31 cellular contexts compared by ENCODE assay signal in the genomic region with DNA sequence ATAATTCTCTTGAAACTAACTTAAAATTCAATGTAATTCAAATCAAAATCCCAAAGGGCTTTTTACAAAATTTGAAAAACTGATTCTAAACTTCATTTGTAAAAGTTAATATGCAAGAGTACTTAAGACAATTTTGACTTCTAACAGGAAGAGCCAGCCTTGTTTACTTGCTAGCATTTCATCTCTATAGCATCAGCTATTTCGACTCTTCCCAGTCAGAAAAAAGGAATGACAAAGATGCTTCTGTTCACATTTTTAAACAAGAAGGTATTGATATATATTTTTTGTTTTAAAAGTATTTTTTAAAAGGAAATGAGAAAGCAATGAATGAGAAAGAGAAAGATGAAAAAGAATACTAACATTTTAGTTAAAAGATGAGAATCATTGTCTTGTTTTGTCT. TPM values are rescaled to one million over a fixed set of nuclear protein-coding genes. Genes with fewer than 3 reads are reported as not detected.
DNase-seq lines count a peak whose midpoint lies in the region; ATAC-seq, FAIRE-seq and TF ChIP-seq lines count a peak whose summit lies in the region.
"Had no signal": no experiment of that assay in that cellular context is flagged by ENCODE, and none has a peak within 500 bp of the region (broad histone marks: within the 10 kb centered on the region; RNA-seq: fewer than 3 reads in every experiment).

No MANE protein-coding gene starts in this region.

- H2BK120ac ChIP-seq in IMR-90 (ENCODE audit: low read depth, low read length), result peak overlapping the region; percentile 94
- no peak overlapping the region for H2BK120ac ChIP-seq in mesenchymal stem cell (ENCODE audit: low read depth, low read length)

- H2BK20ac ChIP-seq in IMR-90 (ENCODE audit: low read depth, low read length), result peak overlapping the region; percentile 98

- H3K23ac ChIP-seq in IMR-90 (ENCODE audit: low read depth, low read length) (peak overlapping the region; percentile 90; the same call in 1 of the 2 replicates), mesenchymal stem cell (ENCODE audit: low read length in 2 of 2) (no peak overlapping the region)

- peak overlapping the region; percentile 55 for H3K4me2 ChIP-seq in A549
- peak overlapping the region; percentile 78; the same call in 1 of the 2 replicates for H3K4me2 ChIP-seq in IMR-90 (ENCODE audit: low read depth, low read length)
- no peak overlapping the region for H3K4me2 ChIP-seq in mesenchymal stem cell (ENCODE audit: low read length, poor library complexity, severe bottlenecking)

- H4K8ac ChIP-seq in IMR-90 (ENCODE audit: low read depth in 2 of 2, low read length in 2 of 2), result peak overlapping the region; percentile 32 to 86; a peak in 3 of 4 replicates
- H4K8ac ChIP-seq in mesenchymal stem cell (ENCODE audit: low read length), result no peak overlapping the region

- no peaks in the 10 kb centered on the region for H3K79me1 ChIP-seq in IMR-90 (ENCODE audit: low read depth in 1 of 2, low read length in 2 of 2)
- no peaks in the 10 kb centered on the region for H3K79me1 ChIP-seq in mesenchymal stem cell (replicated peaks; ENCODE audit: low read length, poor library complexity, severe bottlenecking)

- dilution Hi-C loops in IMR-90 (cut with HindIII; ENCODE audit: low sequenced_read_pairs, unreplicated experiment), result no loop called here

- no peaks in the 10 kb centered on the region for H3K4me1 Mint-ChIP-seq in activated naive CD8-positive, alpha-beta T cell treated with anti-CD3 and anti-CD28 coated beads for 36 hours
- H3K4me1 Mint-ChIP-seq: central memory CD8-positive, alpha-beta T cell; immature natural killer cell had no signal

- H3K18ac ChIP-seq in IMR-90 (ENCODE audit: low read depth, low read length) (peak overlapping the region; percentile 99), mesenchymal stem cell (ENCODE audit: low read depth in 1 of 2, low read length in 2 of 2) (no peak overlapping the region)

- H3K36me3 ChIP-seq in IMR-90 (ENCODE audit: control insufficient read depth, insufficient read depth, low read length) (no peaks in the 10 kb centered on the region), mesenchymal stem cell (ENCODE audit: control insufficient read depth in 1 of 2, insufficient read depth in 2 of 2, low read depth in 1 of 2, low read length in 2 of 2) (no peaks in the 10 kb centered on the region)
- H3K36me3 ChIP-seq: ascending aorta, transverse colon had no signal

- no peak overlapping the region for H2BK12ac ChIP-seq in mesenchymal stem cell (ENCODE audit: low read length in 2 of 2)

- TF ChIP-seq POLR2A in A549 (IDR thresholded peaks at IDR 0.05; ENCODE audit: low read length) (no peak), IMR-90 (IDR thresholded peaks at IDR 0.05; ENCODE audit: low read depth, low read length) (no peak)

- POLR2A ChIA-PET in A549 (lab: Yijun Ruan, JAX), result no interaction called here
- POLR2A ChIA-PET in IMR-90 (lab: Charles Lee; ENCODE audit: unreplicated experiment), result no interaction called here

- H2AK9ac ChIP-seq in IMR-90 (replicated peaks; ENCODE audit: low read depth, low read length, poor library complexity), result no peak overlapping the region

- intact Hi-C loops in IMR-90 (cut with micrococcal nuclease), result no loop called here
- intact Hi-C loops in left cardiac atrium (cut with DNase I), result no loop called here

- H3K36me3 Mint-ChIP-seq in activated naive CD8-positive, alpha-beta T cell treated with anti-CD3 and anti-CD28 coated beads for 36 hours, result no peaks in the 10 kb centered on the region
- H3K36me3 Mint-ChIP-seq: CD8-positive, alpha-beta T cell; immature natural killer cell; WTC11 had no signal

- BruUV-seq in IMR-90 (replicated peaks; lab: Mats Ljungman, UMichigan), result no TSS peak

- H3K14ac ChIP-seq in IMR-90 (replicated peaks; ENCODE audit: low read depth, low read length) (peak overlapping the region; percentile 88; the same call in 1 of the 2 replicates), mesenchymal stem cell (ENCODE audit: low read length in 2 of 2) (no peak overlapping the region)

- CTCF ChIA-PET in A549 (lab: Yijun Ruan, JAX) (interaction anchor here (0.9 kb wide), 1 partner anchor 145 kb away, joined by 3 read pairs; no protein-coding TSS in a partner anchor), IMR-90 (lab: Yijun Ruan, JAX) (interaction anchor here (0.7 kb wide), 1 partner anchor 87 kb away, joined by 4 read pairs; no protein-coding TSS in a partner anchor)

- no peak overlapping the region for H3K27ac Mint-ChIP-seq in activated naive CD8-positive, alpha-beta T cell treated with anti-CD3 and anti-CD28 coated beads for 36 hours
- H3K27ac Mint-ChIP-seq: activated T-helper 1 cell treated with anti-CD3 and anti-CD28 coated beads, Interleukin-12 subunit alpha, Interleukin-12 subunit beta, Interleukin-2, Interleukin-4 antibody, amounts not matched to agents 30 ng/mL and 10 ng/mL and 1 ng/mL, durations not matched to agents 14 hours and 24 hours and 36 hours; CD8-positive, alpha-beta T cell; immature natural killer cell; WTC11 had no signal

- no peak for TF ChIP-seq EP300 in A549 (IDR thresholded peaks at IDR 0.05)

- no peak overlapping the region for H3K4me3 Mint-ChIP-seq in activated naive CD8-positive, alpha-beta T cell treated with anti-CD3 and anti-CD28 coated beads for 36 hours
- H3K4me3 Mint-ChIP-seq: activated T-helper 1 cell treated with anti-CD3 and anti-CD28 coated beads, Interleukin-12 subunit alpha, Interleukin-12 subunit beta, Interleukin-2, Interleukin-4 antibody, amounts not matched to agents 30 ng/mL and 10 ng/mL and 1 ng/mL, durations not matched to agents 14 hours and 24 hours and 36 hours; CD8-positive, alpha-beta T cell; central memory CD8-positive, alpha-beta T cell; immature natural killer cell; nephron; WTC11 had no signal

- peaks cover 32% of the 10 kb centered on the region for H3K4me1 ChIP-seq in A549
- peaks cover 12% of the 10 kb centered on the region for H3K4me1 ChIP-seq in IMR-90 (ENCODE audit: control insufficient read depth, insufficient read depth, low read length)
- no peaks in the 10 kb centered on the region for H3K4me1 ChIP-seq in mesenchymal stem cell (ENCODE audit: control insufficient read depth, insufficient read depth, low read depth, low read length)
- H3K4me1 ChIP-seq: parathyroid adenoma, transverse colon had no signal

- peak overlapping the region; percentile 85; the same call in 1 of the 2 replicates for H3K4ac ChIP-seq in IMR-90 (ENCODE audit: low read depth, low read length)
- H3K4ac ChIP-seq in mesenchymal stem cell (ENCODE audit: low read depth in 1 of 2, low read length in 2 of 2), result no peak overlapping the region

- no peaks in the 10 kb centered on the region for H3K9me1 ChIP-seq in IMR-90 (ENCODE audit: insufficient read depth, low read length)

- H3K27me3 Mint-ChIP-seq in activated naive CD8-positive, alpha-beta T cell treated with anti-CD3 and anti-CD28 coated beads for 36 hours, result peaks cover 48% of the 10 kb centered on the region

- H4K91ac ChIP-seq in IMR-90 (ENCODE audit: insufficient read depth, low read depth, low read length) (peak overlapping the region; percentile 90), mesenchymal stem cell (ENCODE audit: low read length) (no peak overlapping the region)

- H2BK5ac ChIP-seq in IMR-90 (ENCODE audit: low read depth, low read length, poor library complexity, severe bottlenecking), result peak overlapping the region; percentile 100
- no peak overlapping the region for H2BK5ac ChIP-seq in mesenchymal stem cell (ENCODE audit: low read depth, low read length, poor library complexity, severe bottlenecking)

- TF ChIP-seq RAD21 in A549 (conservative IDR thresholded peaks at IDR 0.05 in 1 of 2, IDR thresholded peaks at IDR 0.05 in 1 of 2), result no peak
- no peak for TF ChIP-seq RAD21 in IMR-90 (IDR thresholded peaks at IDR 0.05; ENCODE audit: low read length)

- peak overlapping the region; percentile 92; the same call in 1 of the 2 replicates for H4K5ac ChIP-seq in IMR-90 (ENCODE audit: low read depth, low read length)

- H3K27ac ChIP-seq in A549 (peak overlapping the region; percentile 64 to 67; a peak in 4 of 6 replicates), IMR-90 (ENCODE audit: insufficient read depth, low read length) (peak overlapping the region; percentile 80; the same call in 1 of the 2 replicates), mesenchymal stem cell (ENCODE audit: low read length, poor library complexity, severe bottlenecking) (no peak overlapping the region)
- H3K27ac ChIP-seq: 22Rv1, ascending aorta, dorsolateral prefrontal cortex, parathyroid adenoma, RWPE1, transverse colon had no signal

- peak overlapping the region; percentile 50; the same call in 1 of the 2 replicates for H3K56ac ChIP-seq in IMR-90 (ENCODE audit: extremely low read depth, insufficient read depth, low read length)

- no peaks in the 10 kb centered on the region for H4K20me1 ChIP-seq in IMR-90 (ENCODE audit: insufficient read depth, low read length)

- H2AK5ac ChIP-seq in IMR-90 (ENCODE audit: low read depth, low read length) (peak overlapping the region; percentile 78), mesenchymal stem cell (ENCODE audit: low read length, severe bottlenecking) (no peak overlapping the region)

- FAIRE-seq in A549 (lab: Jason Lieb, UNC), result no peak

- TF ChIP-seq CTCF in A549 (IDR thresholded peaks at IDR 0.05) (no peak), IMR-90 (conservative IDR thresholded peaks at IDR 0.05; ENCODE audit: low read depth, low read length) (no peak), cardiac fibroblast (IDR thresholded peaks at IDR 0.05; ENCODE audit: low read depth, low read length) (no peak)

- H3K27me3 ChIP-seq in IMR-90 (ENCODE audit: control insufficient read depth, insufficient read depth, low read length), result no peaks in the 10 kb centered on the region
- H3K27me3 ChIP-seq in mesenchymal stem cell (ENCODE audit: control insufficient read depth in 1 of 2, insufficient read depth in 1 of 2, low read length in 2 of 2), result peaks cover 0 to 13% of the 10 kb centered on the region in 2 experiments
- H3K27me3 ChIP-seq: ascending aorta had no signal

- H3K9ac ChIP-seq in IMR-90 (ENCODE audit: low read depth, low read length) (no peak overlapping the region), mesenchymal stem cell (ENCODE audit: low read length) (peak overlapping the region; percentile 63)
- H3K9ac ChIP-seq: parathyroid adenoma had no signal

- in situ Hi-C loops in IMR-90 (cut with MboI; ENCODE audit: low sequenced_read_pairs), result no loop called here

- H2AFZ ChIP-seq in IMR-90 (replicated peaks; ENCODE audit: low read length, poor library complexity) (no peak overlapping the region), mesenchymal stem cell (ENCODE audit: low read depth, low read length) (no peak overlapping the region)
- H2AFZ ChIP-seq: parathyroid adenoma had no signal

- DNase-seq in A549 (ENCODE audit: low read depth in 1 of 2, low spot score in 1 of 2) (no peak), IMR-90 (peak; percentile 67), cardiac fibroblast (ENCODE audit: low read depth in 2 of 2) (peak; percentile 27 to 62), mesenchymal stem cell (peak; percentile 56), left cardiac atrium (no peak)
- DNase-seq in activated naive CD8-positive, alpha-beta T cell treated with anti-CD3 and anti-CD28 coated beads for 36 hours, result no peak
- DNase-seq: activated CD4-positive, alpha-beta T cell treated with anti-CD3 and anti-CD28 coated beads, Interleukin-2, amount 50 U/mL, for 1 hour; activated naive CD4-positive, alpha-beta T cell treated with anti-CD3 and anti-CD28 coated beads, Interleukin-2, amount 50 U/mL, for 16 hours; CD8-positive, alpha-beta T cell; DMS53; dorsolateral prefrontal cortex; hippocampal formation; immature natural killer cell; left ventricle myocardium superior; NCI-H1105 treated with DMSO at 0.1 percent for 48 hours; NCI-H2029 treated with DMSO at 0.1 percent for 48 hours; NCI-H2227 treated with DMSO at 0.1 percent for 48 hours; NCI-H748 treated with DMSO at 0.1 percent for 48 hours; T-helper 9 cell; transverse colon had no signal

- no peaks in the 10 kb centered on the region; the same call in 2 of the 3 replicates for H3K9me3 ChIP-seq in A549
- H3K9me3 ChIP-seq in IMR-90 (ENCODE audit: control insufficient read depth, insufficient read depth, low read length), result no peaks in the 10 kb centered on the region
- peaks cover 6% of the 10 kb centered on the region for H3K9me3 ChIP-seq in mesenchymal stem cell (ENCODE audit: control insufficient read depth, low read length)
- H3K9me3 ChIP-seq: ascending aorta, transverse colon had no signal

- ATAC-seq in A549 (peak in 1 of 2 experiments; percentile 29; a peak in 2 of 6 replicates), IMR-90 (ENCODE audit: low read depth) (peak; percentile 36; the same call in 1 of the 2 replicates), HG03159 (IDR thresholded peaks at IDR 0.05; ENCODE audit: unreplicated experiment) (no peak), GM18517 (IDR thresholded peaks at IDR 0.05; ENCODE audit: unreplicated experiment) (no peak), left cardiac atrium (no peak)
- ATAC-seq: CD8-positive, alpha-beta T cell; WTC11 had no signal

- H3K4me3 ChIP-seq in A549 (no peak overlapping the region), IMR-90 (ENCODE audit: insufficient read depth, low read depth, low read length) (no peak overlapping the region), cardiac fibroblast (replicated peaks in 1 of 2; ENCODE audit: low read depth in 2 of 2, low read length in 2 of 2) (no peak overlapping the region), mesenchymal stem cell (ENCODE audit: insufficient read depth in 1 of 2, low read depth in 1 of 2, low read length in 2 of 2) (no peak overlapping the region)
- H3K4me3 ChIP-seq: ascending aorta, dorsolateral prefrontal cortex, transverse colon had no signal

- H2BK15ac ChIP-seq in IMR-90 (ENCODE audit: low read depth, low read length), result peak overlapping the region; percentile 93; the same call in 1 of the 3 replicates
- H2BK15ac ChIP-seq in mesenchymal stem cell (ENCODE audit: low read depth, poor library complexity, severe bottlenecking), result no peak overlapping the region

- WGBS in A549 (ENCODE audit: missing lambda C conversion rate), result 16% methylated on average over 1 of the region's 1 CpG
- WGBS in IMR-90 (ENCODE audit: extremely low coverage in 2 of 2, insufficient read length in 1 of 2), 2 experiments, result no CpG with 5 or more reads among the region's 1 CpG
- WGBS in mesenchymal stem cell, result no CpG with 5 or more reads among the region's 1 CpG

- no peaks in the 10 kb centered on the region for H3K9me3 Mint-ChIP-seq in activated naive CD8-positive, alpha-beta T cell treated with anti-CD3 and anti-CD28 coated beads for 36 hours
- H3K9me3 Mint-ChIP-seq: activated T-helper 1 cell treated with anti-CD3 and anti-CD28 coated beads, Interleukin-12 subunit alpha, Interleukin-12 subunit beta, Interleukin-2, Interleukin-4 antibody, amounts not matched to agents 30 ng/mL and 10 ng/mL and 1 ng/mL, durations not matched to agents 14 hours and 24 hours and 36 hours; CD8-positive, alpha-beta T cell; central memory CD8-positive, alpha-beta T cell; WTC11 had no signal

RNA-seq across cellular contexts. Expression of gene SLN, which starts 16.4 kb away (rescaled TPM):
- polyA plus RNA-seq in A549 (2011; rRNA removed) (2.0 and 2.2 TPM in 2 replicates), A549 (2017; fragmentation: RNase III; extraction: RNeasy Plus Mini Kit Qiagen cat#74134 plus additional on column Dnase treatment) (0.72 to 1.3 TPM (median 1.2 TPM) in 3 replicates), IMR-90 (2012; rRNA removed) (not detected in 2 replicates)
- polyA plus RNA-seq in A549 (2012; cell fraction: cytosol; rRNA removed), result 1.1 and 1.3 TPM in 2 replicates
- polyA plus RNA-seq in A549 (2012; cell fraction: nucleus; rRNA removed), result 0.65 and 1.7 TPM in 2 replicates
- 1.3 and 2.1 TPM in 2 replicates for polyA minus RNA-seq in A549 (2011; rRNA and poly(A)+ RNA removed)
- total RNA-seq in IMR-90 (2012; rRNA removed) (not detected in 2 replicates), left cardiac atrium (100 to 1,000 TPM; 427 to 669 TPM)
- not detected in 2 replicates for polyA plus RNA-seq in IMR-90 (2012; cell fraction: cytosol; rRNA removed)
- polyA plus RNA-seq in IMR-90 (2012; cell fraction: nucleus; rRNA removed; ENCODE audit: low replicate concordance), result not detected in 2 replicates
- 0.21 TPM for polyA plus RNA-seq in mesenchymal stem cell (2013, experiment 1 of 2)
- polyA plus RNA-seq in mesenchymal stem cell (2013, experiment 2 of 2), result not detected
- total RNA-seq in activated naive CD8-positive, alpha-beta T cell treated with anti-CD3 and anti-CD28 coated beads for 36 hours, result not detected
- total RNA-seq: activated T-helper 1 cell treated with anti-CD3 and anti-CD28 coated beads, Interleukin-12 subunit alpha, Interleukin-12 subunit beta, Interleukin-2, Interleukin-4 antibody, amounts not matched to agents 30 ng/mL and 10 ng/mL and 1 ng/mL, durations not matched to agents 14 hours and 24 hours and 36 hours; ascending aorta; CD8-positive, alpha-beta T cell; mononuclear cell; WTC11 had no signal
- polyA plus RNA-seq: immature natural killer cell had no signal

Comparison
In these comparisons a context has a peak if more than half of its experiments do, and no peak if none do; other contexts are left out.
1. DNase-seq: peak in IMR-90 (single experiment), cardiac fibroblast (2 of 2) and mesenchymal stem cell (single experiment); none in A549 (0 of 2), activated naive CD8-positive, alpha-beta T cell treated with anti-CD3 and anti-CD28 coated beads for 36 hours (single experiment) and left cardiac atrium (single experiment).
2. RNA of gene SLN, which starts 16.4 kb away (total RNA-seq): 427 to 669 TPM in left cardiac atrium; not detected in activated naive CD8-positive, alpha-beta T cell treated with anti-CD3 and anti-CD28 coated beads for 36 hours and not detected in IMR-90; every median in the first group is over 100 times any median in the second.